Comparison of ENCODE assay signal across 2 cellular contexts in the genomic region with DNA sequence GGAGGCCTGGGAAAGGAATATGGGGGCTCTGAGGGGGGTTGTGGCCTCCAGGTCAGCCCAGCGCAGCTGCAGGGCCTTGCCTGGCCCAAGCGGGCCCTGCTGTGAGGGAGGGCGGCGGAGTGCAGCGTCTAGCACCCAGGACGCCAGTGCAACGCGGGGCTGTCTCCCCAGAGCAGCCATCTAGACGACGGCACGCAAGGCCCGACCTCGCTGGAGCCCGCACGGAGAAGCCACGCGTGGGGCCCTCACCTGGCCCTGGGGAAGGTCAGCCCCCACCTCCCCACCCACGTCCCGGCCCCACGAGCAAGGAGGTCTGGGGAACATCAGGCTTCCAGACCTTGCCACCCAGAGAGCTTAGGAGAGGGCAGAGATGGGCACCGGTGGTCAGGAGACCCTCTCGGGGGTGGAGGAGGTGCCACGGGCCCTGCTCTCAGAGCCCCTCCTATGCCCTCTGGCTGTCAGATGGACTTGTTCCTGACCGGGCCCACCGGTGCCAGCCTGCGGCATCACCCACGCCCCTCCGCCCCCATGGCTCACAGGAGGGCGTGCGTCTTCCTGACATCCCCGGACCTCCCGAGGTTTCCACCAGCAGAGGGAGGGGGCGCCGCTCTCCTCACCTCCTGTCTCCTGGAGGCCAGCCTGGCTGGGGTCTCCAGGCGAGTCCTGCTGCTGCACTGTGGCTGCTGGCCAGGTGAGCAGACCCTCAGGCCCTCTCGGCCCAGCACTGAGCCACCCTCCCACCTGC.
TF ChIP-seq lines count a peak whose summit lies in the region.

No MANE protein-coding gene starts in this region.

TF ChIP-seq in HEK293, 187 proteins besides CTCF, POLR2A, EP300 and RAD21:
- peak; percentile 9; the same call in 1 of the 2 replicates for TF ChIP-seq EGR2 (tag by site-specific recombination; IDR thresholded peaks at IDR 0.05; ENCODE audit: low read depth)
- TF ChIP-seq ZEB2 (tag by site-specific recombination; IDR thresholded peaks at IDR 0.05) = no peak
- TF ChIP-seq, protein P1, sequence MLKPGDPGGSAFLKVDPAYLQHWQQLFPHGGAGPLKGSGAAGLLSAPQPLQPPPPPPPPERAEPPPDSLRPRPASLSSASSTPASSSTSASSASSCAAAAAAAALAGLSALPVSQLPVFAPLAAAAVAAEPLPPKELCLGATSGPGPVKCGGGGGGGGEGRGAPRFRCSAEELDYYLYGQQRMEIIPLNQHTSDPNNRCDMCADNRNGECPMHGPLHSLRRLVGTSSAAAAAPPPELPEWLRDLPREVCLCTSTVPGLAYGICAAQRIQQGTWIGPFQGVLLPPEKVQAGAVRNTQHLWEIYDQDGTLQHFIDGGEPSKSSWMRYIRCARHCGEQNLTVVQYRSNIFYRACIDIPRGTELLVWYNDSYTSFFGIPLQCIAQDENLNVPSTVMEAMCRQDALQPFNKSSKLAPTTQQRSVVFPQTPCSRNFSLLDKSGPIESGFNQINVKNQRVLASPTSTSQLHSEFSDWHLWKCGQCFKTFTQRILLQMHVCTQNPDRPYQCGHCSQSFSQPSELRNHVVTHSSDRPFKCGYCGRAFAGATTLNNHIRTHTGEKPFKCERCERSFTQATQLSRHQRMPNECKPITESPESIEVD (tag by site-specific recombination; IDR thresholded peaks at IDR 0.05) = no peak
- 0 out of 2 replicates have a peak, but pooled peaks have one; percentile 13 for TF ChIP-seq GLIS2 (tag by site-specific recombination; IDR thresholded peaks at IDR 0.05)
- no peak for TF ChIP-seq HOXD13 (CRISPR knock-in tag; IDR thresholded peaks at IDR 0.05; ENCODE audit: borderline replicate concordance)

TF ChIP-seq in HepG2, 621 proteins besides CTCF, POLR2A, EP300 and RAD21:
- TF ChIP-seq, protein P2, sequence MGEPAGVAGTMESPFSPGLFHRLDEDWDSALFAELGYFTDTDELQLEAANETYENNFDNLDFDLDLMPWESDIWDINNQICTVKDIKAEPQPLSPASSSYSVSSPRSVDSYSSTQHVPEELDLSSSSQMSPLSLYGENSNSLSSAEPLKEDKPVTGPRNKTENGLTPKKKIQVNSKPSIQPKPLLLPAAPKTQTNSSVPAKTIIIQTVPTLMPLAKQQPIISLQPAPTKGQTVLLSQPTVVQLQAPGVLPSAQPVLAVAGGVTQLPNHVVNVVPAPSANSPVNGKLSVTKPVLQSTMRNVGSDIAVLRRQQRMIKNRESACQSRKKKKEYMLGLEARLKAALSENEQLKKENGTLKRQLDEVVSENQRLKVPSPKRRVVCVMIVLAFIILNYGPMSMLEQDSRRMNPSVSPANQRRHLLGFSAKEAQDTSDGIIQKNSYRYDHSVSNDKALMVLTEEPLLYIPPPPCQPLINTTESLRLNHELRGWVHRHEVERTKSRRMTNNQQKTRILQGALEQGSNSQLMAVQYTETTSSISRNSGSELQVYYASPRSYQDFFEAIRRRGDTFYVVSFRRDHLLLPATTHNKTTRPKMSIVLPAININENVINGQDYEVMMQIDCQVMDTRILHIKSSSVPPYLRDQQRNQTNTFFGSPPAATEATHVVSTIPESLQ (CRISPR knock-in tag; conservative IDR thresholded peaks at IDR 0.05) = no peak
- TF ChIP-seq ZNF7 (CRISPR knock-in tag; IDR thresholded peaks at IDR 0.05) (no peak), ZNF33A (CRISPR knock-in tag; IDR thresholded peaks at IDR 0.05; ENCODE audit: borderline replicate concordance) (no peak)
TF ChIP-seq in HepG2: peak in this region for 0.
